Comparison of ENCODE assay signal across 1 cellular context in genomic region chr15:63466378-63467192, GRCh38.
TF ChIP-seq lines count a peak whose summit lies in the region.

No MANE protein-coding gene starts in this region.

TF ChIP-seq in HepG2, 621 proteins besides CTCF, POLR2A, EP300 and RAD21 (continued from another document and continues in another):
- TF ChIP-seq ATF5 (CRISPR knock-in tag; IDR thresholded peaks at IDR 0.05; ENCODE audit: low read depth) (no peak), KLF12 (CRISPR knock-in tag; IDR thresholded peaks at IDR 0.05; ENCODE audit: borderline replicate concordance) (no peak), ZNF431 (CRISPR knock-in tag; IDR thresholded peaks at IDR 0.05; ENCODE audit: borderline replicate concordance, low read depth) (0 out of 2 replicates have a peak, but pooled peaks have one; percentile 58), ZNF879 (CRISPR knock-in tag; IDR thresholded peaks at IDR 0.05) (no peak), U2AF2 (IDR thresholded peaks at IDR 0.05; ENCODE audit: low read depth, low read length) (no peak), JUN (CRISPR knock-in tag; IDR thresholded peaks at IDR 0.05) (no peak), ZBED4 (CRISPR knock-in tag; IDR thresholded peaks at IDR 0.05; ENCODE audit: borderline replicate concordance) (no peak), ZNF335 (CRISPR knock-in tag; IDR thresholded peaks at IDR 0.05) (peak; percentile 58; the same call in 1 of the 2 replicates), HNRNPK (IDR thresholded peaks at IDR 0.05; ENCODE audit: low read depth, low read length, poor library complexity, severe bottlenecking) (no peak), ZNF142 (CRISPR knock-in tag; IDR thresholded peaks at IDR 0.05) (no peak), ZNF343 (CRISPR knock-in tag; IDR thresholded peaks at IDR 0.05) (no peak), ZNF543 (CRISPR knock-in tag; IDR thresholded peaks at IDR 0.05) (no peak), ZBTB20 (CRISPR knock-in tag; IDR thresholded peaks at IDR 0.05; ENCODE audit: borderline replicate concordance, low read depth) (peak; percentile 76; the same call in 1 of the 2 replicates), MTERF4 (CRISPR knock-in tag; IDR thresholded peaks at IDR 0.05) (no peak), ZGPAT (CRISPR knock-in tag; IDR thresholded peaks at IDR 0.05) (peak; percentile 80), NCOA2 (CRISPR knock-in tag; IDR thresholded peaks at IDR 0.05) (peak; percentile 80), FOXA3 (CRISPR knock-in tag; IDR thresholded peaks at IDR 0.05) (peak; percentile 93), DBP (CRISPR knock-in tag; IDR thresholded peaks at IDR 0.05; ENCODE audit: not compliant biosample characterization) (no peak), POLR2AphosphoS5 (IDR thresholded peaks at IDR 0.05; ENCODE audit: low read depth, low read length) (no peak), ZSCAN20 (CRISPR knock-in tag; IDR thresholded peaks at IDR 0.05; ENCODE audit: borderline replicate concordance) (no peak), GRHL1 (CRISPR knock-in tag; conservative IDR thresholded peaks at IDR 0.05) (no peak), RERE (CRISPR knock-in tag; IDR thresholded peaks at IDR 0.05; ENCODE audit: low read depth) (no peak), GLI4 (CRISPR knock-in tag; IDR thresholded peaks at IDR 0.05; ENCODE audit: borderline replicate concordance) (no peak), HNF1A (IDR thresholded peaks at IDR 0.05; ENCODE audit: low read depth) (no peak), HNF1A (CRISPR knock-in tag; IDR thresholded peaks at IDR 0.05; ENCODE audit: borderline replicate concordance) (no peak)
